29 cellular contexts compared by ENCODE assay signal in genomic region chr1:11492235-11492634, GRCh38. TPM values are rescaled to one million over a fixed set of nuclear protein-coding genes. Genes with fewer than 3 reads are reported as not detected.
"Had no signal": no experiment of that assay in that cellular context is flagged by ENCODE, and none has a peak within 500 bp of the region (broad histone marks: within the 10 kb centered on the region; RNA-seq: fewer than 3 reads in every experiment).

No MANE protein-coding gene starts in this region.

- ATAC-seq: left cardiac atrium; left lobe of liver; mucosa of descending colon; naive thymus-derived CD4-positive, alpha-beta T cell; natural killer cell treated with Interleukin-12 subunit alpha and Interleukin-12 subunit beta and Interleukin-15 and Interleukin-18, amount 100 ng/mL, for 72 hours; right cardiac atrium; stimulated activated naive B cell treated with anti-CD40 and anti-IgM and Interleukin-4, amounts not matched to agents 10 μg/mL and 1 μg/mL and 100 μg/mL, for 72 hours; stimulated activated naive CD8-positive, alpha-beta T cell treated with anti-CD3 and anti-CD28 coated beads, Interleukin-15, Interleukin-2, amounts not matched to agents 100 U/mL and 50 U/mL, for 24 hours; upper lobe of right lung had no signal

- H3K4me2 ChIP-seq: smooth muscle cell had no signal

- H3K36me3 Mint-ChIP-seq: natural killer cell treated with Interleukin-12 subunit alpha and Interleukin-12 subunit beta and Interleukin-15 and Interleukin-18, amount 100 ng/mL, for 72 hours; stimulated activated naive B cell treated with anti-CD40 and anti-IgM and Interleukin-4, amounts not matched to agents 10 μg/mL and 1 μg/mL and 100 μg/mL, for 72 hours had no signal

- H3K9me3 Mint-ChIP-seq: natural killer cell treated with Interleukin-12 subunit alpha and Interleukin-12 subunit beta and Interleukin-15 and Interleukin-18, amount 100 ng/mL, for 72 hours had no signal

- DNase-seq: hippocampal formation; kidney glomerular epithelial cell; left cardiac atrium; mesendoderm; midbrain; mucosa of descending colon; naive thymus-derived CD4-positive, alpha-beta T cell; pancreas; retina; right cardiac atrium; stimulated activated CD4-positive, alpha-beta T cell treated with anti-CD3 and anti-CD28 coated beads, Interleukin-12 subunit alpha, Interleukin-12 subunit beta, amount 100 ng/mL, for 4 hours; stimulated activated CD4-positive, alpha-beta T cell treated with anti-CD3 and anti-CD28 coated beads, Interleukin-15, amount 100 ng/mL, for 24 hours; stimulated activated CD4-positive, alpha-beta T cell treated with anti-CD3 and anti-CD28 coated beads, Interleukin-2, amount 100 ng/mL, for 24 hours; stimulated activated CD4-positive, alpha-beta T cell treated with anti-CD3 and anti-CD28 coated beads, Interleukin-4, amount 100 ng/mL, for 1 hour; stimulated activated naive B cell treated with anti-CD40 and anti-IgM and Interleukin-4, amounts not matched to agents 10 μg/mL and 1 μg/mL and 100 μg/mL, for 72 hours; stimulated activated naive CD8-positive, alpha-beta T cell treated with anti-CD3 and anti-CD28 coated beads, Interleukin-15, Interleukin-2, amounts not matched to agents 100 U/mL and 50 U/mL, for 24 hours; stomach; testis; tibial artery; trophoblast cell; upper lobe of right lung had no signal

- H3K27me3 ChIP-seq: pancreas, testis, upper lobe of right lung had no signal

- H3K27ac Mint-ChIP-seq: naive thymus-derived CD4-positive, alpha-beta T cell; natural killer cell treated with Interleukin-12 subunit alpha and Interleukin-12 subunit beta and Interleukin-15 and Interleukin-18, amount 100 ng/mL, for 72 hours; stimulated activated naive B cell treated with anti-CD40 and anti-IgM and Interleukin-4, amounts not matched to agents 10 μg/mL and 1 μg/mL and 100 μg/mL, for 72 hours had no signal

- H3K36me3 ChIP-seq: pancreas, prostate gland, stomach, tibial artery, upper lobe of right lung had no signal

- H3K27ac ChIP-seq: pancreas, prostate gland, stomach, testis, tibial artery, upper lobe of right lung had no signal

- H3K4me1 ChIP-seq: pancreas, prostate gland, stomach, testis, tibial artery, upper lobe of right lung had no signal

- H3K4me3 Mint-ChIP-seq: naive thymus-derived CD4-positive, alpha-beta T cell; natural killer cell treated with Interleukin-12 subunit alpha and Interleukin-12 subunit beta and Interleukin-15 and Interleukin-18, amount 100 ng/mL, for 72 hours; stimulated activated naive B cell treated with anti-CD40 and anti-IgM and Interleukin-4, amounts not matched to agents 10 μg/mL and 1 μg/mL and 100 μg/mL, for 72 hours had no signal

- H3K9me3 ChIP-seq: mucosa of descending colon, pancreas, prostate gland, testis, tibial artery, upper lobe of right lung had no signal

- H3K4me1 Mint-ChIP-seq: naive thymus-derived CD4-positive, alpha-beta T cell; stimulated activated naive B cell treated with anti-CD40 and anti-IgM and Interleukin-4, amounts not matched to agents 10 μg/mL and 1 μg/mL and 100 μg/mL, for 72 hours had no signal

- H3K4me3 ChIP-seq: lung, mucosa of descending colon, pancreas, prostate gland, smooth muscle cell, stomach, testis, tibial artery, upper lobe of right lung had no signal

- FAIRE-seq: keratinocyte, pancreas, urothelium cell line had no signal

RNA-seq across cellular contexts. Expression of gene DISP3, which starts 13.3 kb away (rescaled TPM):
- total RNA-seq: left lobe of liver, skeletal muscle tissue, smooth muscle cell, upper lobe of right lung had no signal
- polyA plus RNA-seq: keratinocyte had no signal
